ENCODE assay signal across 10 cellular contexts in genomic region chr11:65586676-65587075, GRCh38. TPM values are rescaled to one million over a fixed set of nuclear protein-coding genes. Genes with fewer than 3 reads are reported as not detected.
DNase-seq lines count a peak whose midpoint lies in the region; ATAC-seq, FAIRE-seq and TF ChIP-seq lines count a peak whose summit lies in the region.
"Had no signal": no experiment of that assay in that cellular context is flagged by ENCODE, and none has a peak within 500 bp of the region (broad histone marks: within the 10 kb centered on the region; RNA-seq: fewer than 3 reads in every experiment).

No MANE protein-coding gene starts in this region.

- TF ChIP-seq POLR2A in H54 (IDR thresholded peaks at IDR 0.05; ENCODE audit: low read depth, low read length) = no peak

- peak overlapping the region in 2 of 3 donors; percentile 38 to 81 for H3K27ac Mint-ChIP-seq in CD4-positive, CD25-positive, alpha-beta regulatory T cell
- H3K27ac Mint-ChIP-seq in naive thymus-derived CD4-positive, alpha-beta T cell = peak overlapping the region in 6 of 9 donors; percentile 61 to 85 (median 68)

- H3K9me3 Mint-ChIP-seq in CD4-positive, CD25-positive, alpha-beta regulatory T cell = no peaks in the 10 kb centered on the region
- H3K9me3 Mint-ChIP-seq in naive thymus-derived CD4-positive, alpha-beta T cell = peaks cover 0 to 2% (median 0%) of the 10 kb centered on the region in 11 donors

- DNase-seq in CD4-positive, CD25-positive, alpha-beta regulatory T cell = no peak
- DNase-seq in NCI-H82 (lab: John Stamatoyannopoulos, UW) = peak; percentile 86
- peak; percentile 77 for DNase-seq in ecto neural progenitor cell (ENCODE audit: low spot score)
- no peak for DNase-seq in naive thymus-derived CD4-positive, alpha-beta T cell
- DNase-seq in H54 (ENCODE audit: insufficient read length, low spot score) = no peak
- DNase-seq in DMS79 treated with DMSO at 0.1 percent for 48 hours (lab: John Stamatoyannopoulos, UW) = no peak
- DNase-seq: activated CD4-positive, alpha-beta T cell treated with anti-CD3 and anti-CD28 coated beads, Interleukin-2, amount 50 U/mL, for 48 hours; stimulated activated CD4-positive, alpha-beta T cell treated with anti-CD3 and anti-CD28 coated beads, Interleukin-4, amount 100 ng/mL, for 4 hours had no signal

- intact Hi-C loops in naive thymus-derived CD4-positive, alpha-beta T cell (cut with micrococcal nuclease) = no loop called here

- CTCF ChIA-PET in naive thymus-derived CD4-positive, alpha-beta T cell (lab: Charles Lee) = interaction anchor here (2.0 to 12.7 kb wide), 3 partner anchors 10 to 56 kb away, joined by 4 to 126 read pairs (median 36); partner anchors contain the start of gene EHBP1L1

- no peaks in the 10 kb centered on the region for H3K9me3 ChIP-seq in CD4-positive, CD25-positive, alpha-beta regulatory T cell (ENCODE audit: control insufficient read depth in 2 of 2, low read length in 2 of 2)
- no peaks in the 10 kb centered on the region for H3K9me3 ChIP-seq in naive thymus-derived CD4-positive, alpha-beta T cell (ENCODE audit: control insufficient read depth in 2 of 3, low read length in 3 of 3)

- H3K27me3 Mint-ChIP-seq in CD4-positive, CD25-positive, alpha-beta regulatory T cell = no peaks in the 10 kb centered on the region
- no peaks in the 10 kb centered on the region for H3K27me3 Mint-ChIP-seq in naive thymus-derived CD4-positive, alpha-beta T cell

- peaks cover 19% of the 10 kb centered on the region for H3K36me3 Mint-ChIP-seq in CD4-positive, CD25-positive, alpha-beta regulatory T cell
- peaks cover 0 to 21% (median 6%) of the 10 kb centered on the region in 5 donors for H3K36me3 Mint-ChIP-seq in naive thymus-derived CD4-positive, alpha-beta T cell

- no peak overlapping the region for H3K4me3 Mint-ChIP-seq in CD4-positive, CD25-positive, alpha-beta regulatory T cell
- H3K4me3 Mint-ChIP-seq in naive thymus-derived CD4-positive, alpha-beta T cell = peak overlapping the region in 1 of 10 donors; percentile 39

- POLR2A ChIA-PET in naive thymus-derived CD4-positive, alpha-beta T cell (lab: Charles Lee) = interaction anchor here (0.6 to 7.2 kb wide), 8 partner anchors 9 to 359 kb away, joined by 3 to 66 read pairs (median 6); partner anchors contain the start of genes EHBP1L1, FAM89B, KCNK7 and PCNX3

- H3K4me3 ChIP-seq in CD4-positive, CD25-positive, alpha-beta regulatory T cell (ENCODE audit: low read depth, low read length) = no peak overlapping the region
- H3K4me3 ChIP-seq in naive thymus-derived CD4-positive, alpha-beta T cell (ENCODE audit: low read length) = no peak overlapping the region

- no peak for ATAC-seq in CD4-positive, CD25-positive, alpha-beta regulatory T cell (ENCODE audit: low read depth in 2 of 2)
- ATAC-seq in naive thymus-derived CD4-positive, alpha-beta T cell = no peak
- no peak for ATAC-seq in GM21423 (IDR thresholded peaks at IDR 0.05; ENCODE audit: unreplicated experiment)
- no peak for ATAC-seq in HG02588 (IDR thresholded peaks at IDR 0.05; ENCODE audit: unreplicated experiment)

- H3K4me1 ChIP-seq in CD4-positive, CD25-positive, alpha-beta regulatory T cell (ENCODE audit: control insufficient read depth, insufficient read depth, low read length, poor library complexity, severe bottlenecking) = peaks cover 19% of the 10 kb centered on the region
- H3K4me1 ChIP-seq in naive thymus-derived CD4-positive, alpha-beta T cell (ENCODE audit: control insufficient read depth in 2 of 2, insufficient read depth in 2 of 2, low read length in 2 of 2) = peaks cover 11 to 16% of the 10 kb centered on the region in 2 donors

- no peaks in the 10 kb centered on the region for H3K27me3 ChIP-seq in CD4-positive, CD25-positive, alpha-beta regulatory T cell (ENCODE audit: control insufficient read depth, insufficient read depth, low read length)
- H3K27me3 ChIP-seq in naive thymus-derived CD4-positive, alpha-beta T cell (ENCODE audit: control insufficient read depth in 2 of 2, insufficient read depth in 2 of 2, low read length in 2 of 2) = no peaks in the 10 kb centered on the region

- H3K27ac ChIP-seq in CD4-positive, CD25-positive, alpha-beta regulatory T cell (ENCODE audit: insufficient read depth, low read length, poor library complexity, severe bottlenecking) = no peak overlapping the region
- no peak overlapping the region for H3K27ac ChIP-seq in naive thymus-derived CD4-positive, alpha-beta T cell (ENCODE audit: low read depth, low read length)

- FAIRE-seq in H54 (lab: Jason Lieb, UNC) = no peak

- H3K36me3 ChIP-seq in CD4-positive, CD25-positive, alpha-beta regulatory T cell (ENCODE audit: control insufficient read depth, insufficient read depth, low read length) = peaks cover 20% of the 10 kb centered on the region
- peaks cover 0 to 64% (median 3%) of the 10 kb centered on the region in 3 experiments for H3K36me3 ChIP-seq in naive thymus-derived CD4-positive, alpha-beta T cell (ENCODE audit: control insufficient read depth in 2 of 3, insufficient read depth in 3 of 3, low read length in 3 of 3)

- H3K4me1 Mint-ChIP-seq in CD4-positive, CD25-positive, alpha-beta regulatory T cell = peaks cover 0 to 34% (median 20%) of the 10 kb centered on the region in 4 donors
- peaks cover 16 to 55% (median 30%) of the 10 kb centered on the region in 7 donors for H3K4me1 Mint-ChIP-seq in naive thymus-derived CD4-positive, alpha-beta T cell

RNA-seq across cellular contexts. Expression of gene KCNK7, which starts 8.9 kb away (rescaled TPM):
- total RNA-seq in CD4-positive, CD25-positive, alpha-beta regulatory T cell = 5.5 TPM
- 1 to 10 TPM in 1 of 4 donors, under 1 TPM in 2, not detected in 1; 0.19 to 1.5 (median 0.76) TPM for polyA plus RNA-seq in CD4-positive, CD25-positive, alpha-beta regulatory T cell
- 1 to 10 TPM; 2.1 to 9.2 (median 4.8) TPM for total RNA-seq in naive thymus-derived CD4-positive, alpha-beta T cell
- under 1 TPM in 1 of 2 donors, not detected in 1; 0.25 TPM for polyA plus RNA-seq in naive thymus-derived CD4-positive, alpha-beta T cell

RNA-seq across cellular contexts. Expression of gene EHBP1L1, which starts 10.8 kb away (rescaled TPM):
- total RNA-seq in CD4-positive, CD25-positive, alpha-beta regulatory T cell = 143 TPM
- polyA plus RNA-seq in CD4-positive, CD25-positive, alpha-beta regulatory T cell = 10 to 100 TPM in 1 of 4 donors, 1 to 10 TPM in 3; 7.8 to 11.6 (median 8.7) TPM
- total RNA-seq in naive thymus-derived CD4-positive, alpha-beta T cell = 100 to 1,000 TPM; 108 to 207 (median 128) TPM
- 10 to 100 TPM; 12.3 to 14.2 TPM for polyA plus RNA-seq in naive thymus-derived CD4-positive, alpha-beta T cell

RNA-seq across cellular contexts. Expression of gene FAM89B, which starts 14.3 kb away (rescaled TPM):
- total RNA-seq in CD4-positive, CD25-positive, alpha-beta regulatory T cell = 49.4 TPM
- polyA plus RNA-seq in CD4-positive, CD25-positive, alpha-beta regulatory T cell = 100 to 1,000 TPM in 3 of 4 donors, 10 to 100 TPM in 1; 77.1 to 158 (median 115) TPM
- 10 to 100 TPM; 33.0 to 59.7 (median 45.3) TPM for total RNA-seq in naive thymus-derived CD4-positive, alpha-beta T cell
- polyA plus RNA-seq in naive thymus-derived CD4-positive, alpha-beta T cell = 100 to 1,000 TPM in 1 of 2 donors, 10 to 100 TPM in 1; 87.7 to 115 TPM

RNA-seq across cellular contexts. Expression of gene ZNRD2, which starts 16.4 kb away (rescaled TPM):
- total RNA-seq in CD4-positive, CD25-positive, alpha-beta regulatory T cell = 34.6 TPM
- 10 to 100 TPM; 64.6 to 84.7 (median 73.1) TPM for polyA plus RNA-seq in CD4-positive, CD25-positive, alpha-beta regulatory T cell
- total RNA-seq in naive thymus-derived CD4-positive, alpha-beta T cell = 10 to 100 TPM; 29.1 to 40.9 (median 32.9) TPM
- polyA plus RNA-seq in naive thymus-derived CD4-positive, alpha-beta T cell = 10 to 100 TPM; 82.6 to 86.0 TPM

RNA-seq across cellular contexts. Expression of gene MAP3K11, which starts 27.3 kb away (rescaled TPM):
- total RNA-seq in CD4-positive, CD25-positive, alpha-beta regulatory T cell = 73.1 TPM
- 10 to 100 TPM in 2 of 4 donors, 1 to 10 TPM in 2; 8.1 to 11.6 (median 9.8) TPM for polyA plus RNA-seq in CD4-positive, CD25-positive, alpha-beta regulatory T cell
- total RNA-seq in naive thymus-derived CD4-positive, alpha-beta T cell = 10 to 100 TPM; 63.3 to 91.1 (median 88.2) TPM
- polyA plus RNA-seq in naive thymus-derived CD4-positive, alpha-beta T cell = 10 to 100 TPM; 12.1 to 21.6 TPM

Comparison
In these comparisons a context has a peak if more than half of its experiments do, and no peak if none do; other contexts are left out.
1. DNase-seq: peak in NCI-H82 (single experiment) and ecto neural progenitor cell (single experiment); none in CD4-positive, CD25-positive, alpha-beta regulatory T cell (0 of 3), naive thymus-derived CD4-positive, alpha-beta T cell (0 of 9), H54 (single experiment) and DMS79 treated with DMSO at 0.1 percent for 48 hours (single experiment).